1 cellular context compared by ENCODE assay signal in genomic region chr11:57668467-57668890, GRCh38.
TF ChIP-seq lines count a peak whose summit lies in the region.

No MANE protein-coding gene starts in this region.

TF ChIP-seq in HepG2, 621 proteins besides CTCF, POLR2A, EP300 and RAD21 (continued from another document and continues in another):
- TF ChIP-seq ZNF18 (CRISPR knock-in tag; IDR thresholded peaks at IDR 0.05; ENCODE audit: insufficient replicate concordance) (peak; percentile 41), HNF1B (CRISPR knock-in tag; IDR thresholded peaks at IDR 0.05) (peak; percentile 43; the same call in 1 of the 2 replicates), DNMT1 (CRISPR knock-in tag; IDR thresholded peaks at IDR 0.05) (no peak), EEA1 (CRISPR knock-in tag; IDR thresholded peaks at IDR 0.05; ENCODE audit: borderline replicate concordance) (no peak), STAT6 (CRISPR knock-in tag; IDR thresholded peaks at IDR 0.05; ENCODE audit: borderline replicate concordance) (no peak), HDAC2 (CRISPR knock-in tag; IDR thresholded peaks at IDR 0.05) (no peak; the same call in 1 of the 2 replicates), ZNF33A (CRISPR knock-in tag; IDR thresholded peaks at IDR 0.05; ENCODE audit: borderline replicate concordance) (no peak), ERF (CRISPR knock-in tag; IDR thresholded peaks at IDR 0.05) (0 out of 2 replicates have a peak, but pooled peaks have one; percentile 0), ZFX (CRISPR knock-in tag; IDR thresholded peaks at IDR 0.05; ENCODE audit: low read depth) (peak; percentile 37), HOXA5 (CRISPR knock-in tag; IDR thresholded peaks at IDR 0.05) (0 out of 2 replicates have a peak, but pooled peaks have one; percentile 16), ZSCAN9 (CRISPR knock-in tag; IDR thresholded peaks at IDR 0.05; ENCODE audit: borderline replicate concordance) (no peak), ZNF570 (CRISPR knock-in tag; IDR thresholded peaks at IDR 0.05; ENCODE audit: borderline replicate concordance) (no peak), HNRNPUL1 (IDR thresholded peaks at IDR 0.05; ENCODE audit: low read depth, low read length) (no peak), KDM5B (CRISPR knock-in tag; IDR thresholded peaks at IDR 0.05; ENCODE audit: borderline replicate concordance) (no peak), STAT5B (CRISPR knock-in tag; IDR thresholded peaks at IDR 0.05) (0 out of 2 replicates have a peak, but pooled peaks have one; percentile 5), ZNF263 (CRISPR knock-in tag; IDR thresholded peaks at IDR 0.05) (peak; percentile 86), ZBTB7A (CRISPR knock-in tag; IDR thresholded peaks at IDR 0.05) (no peak), MED1 (CRISPR knock-in tag; IDR thresholded peaks at IDR 0.05) (no peak), AGO2 (optimal IDR thresholded peaks at IDR 0.05; ENCODE audit: low read depth, low read length) (peak; percentile 12), ZNF326 (CRISPR knock-in tag; IDR thresholded peaks at IDR 0.05; ENCODE audit: borderline replicate concordance) (no peak), ZNF234 (CRISPR knock-in tag; conservative IDR thresholded peaks at IDR 0.05) (0 out of 2 replicates have a peak, but pooled peaks have one; percentile 58), CENPBD1 (CRISPR knock-in tag; IDR thresholded peaks at IDR 0.05; ENCODE audit: borderline replicate concordance, low read depth) (no peak), ZBTB7B (CRISPR knock-in tag; IDR thresholded peaks at IDR 0.05) (no peak), ELF3 (CRISPR knock-in tag; IDR thresholded peaks at IDR 0.05) (no peak), KLF9 (CRISPR knock-in tag; IDR thresholded peaks at IDR 0.05; ENCODE audit: low read depth) (no peak), PHF8 (CRISPR knock-in tag; IDR thresholded peaks at IDR 0.05) (no peak), KMT2B (CRISPR knock-in tag; IDR thresholded peaks at IDR 0.05) (no peak), THYN1 (CRISPR knock-in tag; IDR thresholded peaks at IDR 0.05; ENCODE audit: borderline replicate concordance, low read depth) (no peak), PCBP2 (optimal IDR thresholded peaks at IDR 0.05; ENCODE audit: low read depth, low read length, poor library complexity, severe bottlenecking) (no peak), TBX2 (CRISPR knock-in tag; IDR thresholded peaks at IDR 0.05; ENCODE audit: borderline replicate concordance) (no peak), SMARCE1 (IDR thresholded peaks at IDR 0.05; ENCODE audit: borderline replicate concordance) (no peak), SIX1 (CRISPR knock-in tag; IDR thresholded peaks at IDR 0.05; ENCODE audit: borderline replicate concordance) (no peak), MIER3 (CRISPR knock-in tag; IDR thresholded peaks at IDR 0.05; ENCODE audit: borderline replicate concordance) (no peak), DMAP1 (CRISPR knock-in tag; IDR thresholded peaks at IDR 0.05) (no peak), FOXO4 (CRISPR knock-in tag; conservative IDR thresholded peaks at IDR 0.05) (no peak), ZNF770 (CRISPR knock-in tag; IDR thresholded peaks at IDR 0.05) (no peak), DBP (CRISPR knock-in tag; IDR thresholded peaks at IDR 0.05; ENCODE audit: not compliant biosample characterization) (no peak), PAF1 (CRISPR knock-in tag; IDR thresholded peaks at IDR 0.05) (no peak), ZNF607 (CRISPR knock-in tag; IDR thresholded peaks at IDR 0.05; ENCODE audit: borderline replicate concordance) (0 out of 2 replicates have a peak, but pooled peaks have one; percentile 49), UBTF (CRISPR knock-in tag; IDR thresholded peaks at IDR 0.05) (peak; percentile 54; the same call in 1 of the 2 replicates), THAP8 (CRISPR knock-in tag; IDR thresholded peaks at IDR 0.05; ENCODE audit: borderline replicate concordance) (no peak), ATF6 (CRISPR knock-in tag; conservative IDR thresholded peaks at IDR 0.05) (no peak), PAX8 (CRISPR knock-in tag; IDR thresholded peaks at IDR 0.05; ENCODE audit: borderline replicate concordance) (no peak), DZIP1 (CRISPR knock-in tag; IDR thresholded peaks at IDR 0.05) (no peak), ZNF329 (CRISPR knock-in tag; IDR thresholded peaks at IDR 0.05; ENCODE audit: low read depth) (no peak), SNAI1 (CRISPR knock-in tag; IDR thresholded peaks at IDR 0.05; ENCODE audit: borderline replicate concordance) (no peak), ZNF432 (CRISPR knock-in tag; IDR thresholded peaks at IDR 0.05; ENCODE audit: borderline replicate concordance) (no peak)
